1 cellular context compared by ENCODE assay signal in the genomic region with DNA sequence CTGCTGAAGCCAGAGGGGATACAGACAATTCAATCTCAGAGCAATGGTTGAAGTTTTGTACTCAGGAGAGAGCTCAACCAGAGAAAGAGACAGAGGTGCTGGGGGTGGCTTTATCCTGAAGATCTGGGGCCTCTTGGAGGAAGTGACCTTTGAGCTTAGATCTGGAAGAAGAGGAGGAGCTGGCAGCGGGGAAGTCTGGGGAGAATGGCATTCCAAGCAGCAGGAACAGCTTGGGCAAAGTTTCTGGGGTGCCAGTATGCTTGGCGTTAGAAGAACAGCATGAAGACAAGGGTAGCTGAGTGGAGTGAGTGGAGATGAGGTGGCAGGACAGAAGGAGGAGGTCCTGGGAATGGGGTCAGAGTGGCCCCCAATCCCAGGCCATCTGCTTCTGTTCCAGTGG.
TF ChIP-seq lines count a peak whose summit lies in the region.

No MANE protein-coding gene starts in this region.

TF ChIP-seq in HepG2, 621 proteins besides CTCF, POLR2A, EP300 and RAD21 (continued from another document):
- TF ChIP-seq RFX1 (IDR thresholded peaks at IDR 0.05), result no peak
- no peak for TF ChIP-seq MAFG (CRISPR knock-in tag; IDR thresholded peaks at IDR 0.05)
- TF ChIP-seq, protein P1, sequence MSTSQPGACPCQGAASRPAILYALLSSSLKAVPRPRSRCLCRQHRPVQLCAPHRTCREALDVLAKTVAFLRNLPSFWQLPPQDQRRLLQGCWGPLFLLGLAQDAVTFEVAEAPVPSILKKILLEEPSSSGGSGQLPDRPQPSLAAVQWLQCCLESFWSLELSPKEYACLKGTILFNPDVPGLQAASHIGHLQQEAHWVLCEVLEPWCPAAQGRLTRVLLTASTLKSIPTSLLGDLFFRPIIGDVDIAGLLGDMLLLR (CRISPR knock-in tag; IDR thresholded peaks at IDR 0.05), result no peak
- TF ChIP-seq ZNF713 (CRISPR knock-in tag; IDR thresholded peaks at IDR 0.05), result no peak
- TF ChIP-seq ZHX1 (CRISPR knock-in tag; IDR thresholded peaks at IDR 0.05; ENCODE audit: low read depth), result no peak
- no peak for TF ChIP-seq FOXK2 (IDR thresholded peaks at IDR 0.05)
- TF ChIP-seq, protein P2, sequence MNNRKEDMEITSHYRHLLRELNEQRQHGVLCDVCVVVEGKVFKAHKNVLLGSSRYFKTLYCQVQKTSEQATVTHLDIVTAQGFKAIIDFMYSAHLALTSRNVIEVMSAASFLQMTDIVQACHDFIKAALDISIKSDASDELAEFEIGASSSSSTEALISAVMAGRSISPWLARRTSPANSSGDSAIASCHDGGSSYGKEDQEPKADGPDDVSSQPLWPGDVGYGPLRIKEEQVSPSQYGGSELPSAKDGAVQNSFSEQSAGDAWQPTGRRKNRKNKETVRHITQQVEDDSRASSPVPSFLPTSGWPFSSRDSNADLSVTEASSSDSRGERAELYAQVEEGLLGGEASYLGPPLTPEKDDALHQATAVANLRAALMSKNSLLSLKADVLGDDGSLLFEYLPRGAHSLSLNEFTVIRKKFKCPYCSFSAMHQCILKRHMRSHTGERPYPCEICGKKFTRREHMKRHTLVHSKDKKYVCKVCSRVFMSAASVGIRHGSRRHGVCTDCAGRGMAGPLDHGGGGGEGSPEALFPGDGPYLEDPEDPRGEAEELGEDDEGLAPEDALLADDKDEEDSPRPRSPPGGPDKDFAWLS (CRISPR knock-in tag; IDR thresholded peaks at IDR 0.05; ENCODE audit: borderline replicate concordance), result no peak
- no peak for TF ChIP-seq ZNF234 (CRISPR knock-in tag; conservative IDR thresholded peaks at IDR 0.05)
- 0 out of 2 replicates have a peak, but pooled peaks have one; percentile 7 for TF ChIP-seq ZNF614 (CRISPR knock-in tag; IDR thresholded peaks at IDR 0.05; ENCODE audit: borderline replicate concordance)
- TF ChIP-seq ISL2 (CRISPR knock-in tag; IDR thresholded peaks at IDR 0.05), result no peak
- peak; percentile 57; the same call in 1 of the 2 replicates for TF ChIP-seq ZNF598 (CRISPR knock-in tag; IDR thresholded peaks at IDR 0.05; ENCODE audit: borderline replicate concordance)
- TF ChIP-seq, protein P3, sequence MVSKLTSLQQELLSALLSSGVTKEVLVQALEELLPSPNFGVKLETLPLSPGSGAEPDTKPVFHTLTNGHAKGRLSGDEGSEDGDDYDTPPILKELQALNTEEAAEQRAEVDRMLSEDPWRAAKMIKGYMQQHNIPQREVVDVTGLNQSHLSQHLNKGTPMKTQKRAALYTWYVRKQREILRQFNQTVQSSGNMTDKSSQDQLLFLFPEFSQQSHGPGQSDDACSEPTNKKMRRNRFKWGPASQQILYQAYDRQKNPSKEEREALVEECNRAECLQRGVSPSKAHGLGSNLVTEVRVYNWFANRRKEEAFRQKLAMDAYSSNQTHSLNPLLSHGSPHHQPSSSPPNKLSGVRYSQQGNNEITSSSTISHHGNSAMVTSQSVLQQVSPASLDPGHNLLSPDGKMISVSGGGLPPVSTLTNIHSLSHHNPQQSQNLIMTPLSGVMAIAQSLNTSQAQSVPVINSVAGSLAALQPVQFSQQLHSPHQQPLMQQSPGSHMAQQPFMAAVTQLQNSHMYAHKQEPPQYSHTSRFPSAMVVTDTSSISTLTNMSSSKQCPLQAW (CRISPR knock-in tag; IDR thresholded peaks at IDR 0.05), result peak; percentile 1; the same call in 1 of the 2 replicates
- TF ChIP-seq, protein P4, sequence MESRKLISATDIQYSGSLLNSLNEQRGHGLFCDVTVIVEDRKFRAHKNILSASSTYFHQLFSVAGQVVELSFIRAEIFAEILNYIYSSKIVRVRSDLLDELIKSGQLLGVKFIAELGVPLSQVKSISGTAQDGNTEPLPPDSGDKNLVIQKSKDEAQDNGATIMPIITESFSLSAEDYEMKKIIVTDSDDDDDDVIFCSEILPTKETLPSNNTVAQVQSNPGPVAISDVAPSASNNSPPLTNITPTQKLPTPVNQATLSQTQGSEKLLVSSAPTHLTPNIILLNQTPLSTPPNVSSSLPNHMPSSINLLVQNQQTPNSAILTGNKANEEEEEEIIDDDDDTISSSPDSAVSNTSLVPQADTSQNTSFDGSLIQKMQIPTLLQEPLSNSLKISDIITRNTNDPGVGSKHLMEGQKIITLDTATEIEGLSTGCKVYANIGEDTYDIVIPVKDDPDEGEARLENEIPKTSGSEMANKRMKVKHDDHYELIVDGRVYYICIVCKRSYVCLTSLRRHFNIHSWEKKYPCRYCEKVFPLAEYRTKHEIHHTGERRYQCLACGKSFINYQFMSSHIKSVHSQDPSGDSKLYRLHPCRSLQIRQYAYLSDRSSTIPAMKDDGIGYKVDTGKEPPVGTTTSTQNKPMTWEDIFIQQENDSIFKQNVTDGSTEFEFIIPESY (CRISPR knock-in tag; IDR thresholded peaks at IDR 0.05), result no peak
- TF ChIP-seq NFYC (CRISPR knock-in tag; IDR thresholded peaks at IDR 0.05), result no peak
- TF ChIP-seq ZFYVE20 (CRISPR knock-in tag; IDR thresholded peaks at IDR 0.05; ENCODE audit: borderline replicate concordance, low read depth), result 0 out of 2 replicates have a peak, but pooled peaks have one; percentile 17
- no peak for TF ChIP-seq ZNF513 (CRISPR knock-in tag; conservative IDR thresholded peaks at IDR 0.05)
- TF ChIP-seq, protein P5, sequence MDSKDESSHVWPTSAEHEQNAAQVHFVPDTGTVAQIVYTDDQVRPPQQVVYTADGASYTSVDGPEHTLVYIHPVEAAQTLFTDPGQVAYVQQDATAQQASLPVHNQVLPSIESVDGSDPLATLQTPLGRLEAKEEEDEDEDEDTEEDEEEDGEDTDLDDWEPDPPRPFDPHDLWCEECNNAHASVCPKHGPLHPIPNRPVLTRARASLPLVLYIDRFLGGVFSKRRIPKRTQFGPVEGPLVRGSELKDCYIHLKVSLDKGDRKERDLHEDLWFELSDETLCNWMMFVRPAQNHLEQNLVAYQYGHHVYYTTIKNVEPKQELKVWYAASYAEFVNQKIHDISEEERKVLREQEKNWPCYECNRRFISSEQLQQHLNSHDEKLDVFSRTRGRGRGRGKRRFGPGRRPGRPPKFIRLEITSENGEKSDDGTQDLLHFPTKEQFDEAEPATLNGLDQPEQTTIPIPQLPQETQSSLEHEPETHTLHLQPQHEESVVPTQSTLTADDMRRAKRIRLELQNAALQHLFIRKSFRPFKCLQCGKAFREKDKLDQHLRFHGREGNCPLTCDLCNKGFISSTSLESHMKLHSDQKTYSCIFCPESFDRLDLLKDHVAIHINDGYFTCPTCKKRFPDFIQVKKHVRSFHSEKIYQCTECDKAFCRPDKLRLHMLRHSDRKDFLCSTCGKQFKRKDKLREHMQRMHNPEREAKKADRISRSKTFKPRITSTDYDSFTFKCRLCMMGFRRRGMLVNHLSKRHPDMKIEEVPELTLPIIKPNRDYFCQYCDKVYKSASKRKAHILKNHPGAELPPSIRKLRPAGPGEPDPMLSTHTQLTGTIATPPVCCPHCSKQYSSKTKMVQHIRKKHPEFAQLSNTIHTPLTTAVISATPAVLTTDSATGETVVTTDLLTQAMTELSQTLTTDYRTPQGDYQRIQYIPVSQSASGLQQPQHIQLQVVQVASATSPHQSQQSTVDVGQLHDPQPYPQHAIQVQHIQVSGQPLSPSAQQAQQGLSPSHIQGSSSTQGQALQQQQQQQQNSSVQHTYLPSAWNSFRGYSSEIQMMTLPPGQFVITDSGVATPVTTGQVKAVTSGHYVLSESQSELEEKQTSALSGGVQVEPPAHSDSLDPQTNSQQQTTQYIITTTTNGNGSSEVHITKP (CRISPR knock-in tag; IDR thresholded peaks at IDR 0.05; ENCODE audit: low read depth), result no peak
- TF ChIP-seq ZNF550 (CRISPR knock-in tag; IDR thresholded peaks at IDR 0.05; ENCODE audit: borderline replicate concordance), result no peak
- no peak for TF ChIP-seq WIZ (CRISPR knock-in tag; IDR thresholded peaks at IDR 0.05)
- TF ChIP-seq ADNP (CRISPR knock-in tag; IDR thresholded peaks at IDR 0.05), result no peak
- TF ChIP-seq SYNCRIP (IDR thresholded peaks at IDR 0.05; ENCODE audit: insufficient read depth, low read depth, low read length), result no peak
- no peak for TF ChIP-seq CHCHD3 (CRISPR knock-in tag; IDR thresholded peaks at IDR 0.05)
- 0 out of 2 replicates have a peak, but pooled peaks have one; percentile 2 for TF ChIP-seq RFXAP (CRISPR knock-in tag; IDR thresholded peaks at IDR 0.05; ENCODE audit: borderline replicate concordance)
- no peak for TF ChIP-seq PAF1 (CRISPR knock-in tag; IDR thresholded peaks at IDR 0.05)
- TF ChIP-seq, protein P6, sequence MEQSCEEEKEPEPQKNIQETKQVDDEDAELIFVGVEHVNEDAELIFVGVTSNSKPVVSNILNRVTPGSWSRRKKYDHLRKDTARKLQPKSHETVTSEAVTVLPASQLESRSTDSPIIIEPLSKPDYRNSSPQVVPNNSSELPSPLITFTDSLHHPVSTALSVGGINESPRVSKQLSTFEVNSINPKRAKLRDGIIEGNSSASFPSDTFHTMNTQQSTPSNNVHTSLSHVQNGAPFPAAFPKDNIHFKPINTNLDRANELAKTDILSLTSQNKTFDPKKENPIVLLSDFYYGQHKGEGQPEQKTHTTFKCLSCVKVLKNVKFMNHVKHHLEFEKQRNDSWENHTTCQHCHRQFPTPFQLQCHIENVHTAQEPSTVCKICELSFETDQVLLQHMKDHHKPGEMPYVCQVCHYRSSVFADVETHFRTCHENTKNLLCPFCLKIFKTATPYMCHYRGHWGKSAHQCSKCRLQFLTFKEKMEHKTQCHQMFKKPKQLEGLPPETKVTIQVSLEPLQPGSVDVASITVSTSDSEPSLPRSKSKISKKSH (CRISPR knock-in tag; IDR thresholded peaks at IDR 0.05; ENCODE audit: borderline replicate concordance), result no peak
- 0 out of 2 replicates have a peak, but pooled peaks have one; percentile 26 for TF ChIP-seq ZNF33B (CRISPR knock-in tag; IDR thresholded peaks at IDR 0.05)
- no peak for TF ChIP-seq U2AF2 (IDR thresholded peaks at IDR 0.05; ENCODE audit: low read depth, low read length)
- TF ChIP-seq, protein P7, sequence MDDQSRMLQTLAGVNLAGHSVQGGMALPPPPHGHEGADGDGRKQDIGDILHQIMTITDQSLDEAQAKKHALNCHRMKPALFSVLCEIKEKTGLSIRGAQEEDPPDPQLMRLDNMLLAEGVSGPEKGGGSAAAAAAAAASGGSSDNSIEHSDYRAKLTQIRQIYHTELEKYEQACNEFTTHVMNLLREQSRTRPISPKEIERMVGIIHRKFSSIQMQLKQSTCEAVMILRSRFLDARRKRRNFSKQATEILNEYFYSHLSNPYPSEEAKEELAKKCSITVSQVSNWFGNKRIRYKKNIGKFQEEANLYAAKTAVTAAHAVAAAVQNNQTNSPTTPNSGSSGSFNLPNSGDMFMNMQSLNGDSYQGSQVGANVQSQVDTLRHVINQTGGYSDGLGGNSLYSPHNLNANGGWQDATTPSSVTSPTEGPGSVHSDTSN (CRISPR knock-in tag; IDR thresholded peaks at IDR 0.05; ENCODE audit: borderline replicate concordance), result no peak
- 0 out of 2 replicates have a peak, but pooled peaks have one; percentile 10 for TF ChIP-seq GMEB1 (CRISPR knock-in tag; IDR thresholded peaks at IDR 0.05; ENCODE audit: borderline replicate concordance)
- no peak for TF ChIP-seq HNRNPK (IDR thresholded peaks at IDR 0.05; ENCODE audit: low read depth, low read length, poor library complexity, severe bottlenecking)
- TF ChIP-seq ZC3H13 (CRISPR knock-in tag; IDR thresholded peaks at IDR 0.05), result no peak
- no peak for TF ChIP-seq POLR2AphosphoS5 (IDR thresholded peaks at IDR 0.05; ENCODE audit: low read depth, low read length)
